ENCODE assay signal across 22 cellular contexts in the genomic region with DNA sequence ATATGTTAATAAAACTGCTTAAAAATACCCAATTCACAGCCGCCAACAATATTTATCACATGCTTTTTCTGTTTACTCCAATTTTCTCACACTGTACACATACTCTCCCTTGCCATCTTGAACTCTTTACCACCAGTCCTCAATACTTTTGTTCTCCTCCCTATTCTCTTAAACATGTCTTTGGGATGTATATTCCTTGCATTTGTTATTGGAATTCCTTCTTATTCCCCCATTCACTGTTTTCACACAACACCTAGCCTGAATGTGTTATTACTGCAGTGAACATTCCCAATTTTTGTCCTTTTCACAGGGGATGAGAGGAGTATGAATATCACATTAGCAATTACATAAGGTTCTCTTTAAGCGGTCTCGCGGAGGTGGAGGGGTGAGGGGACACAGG.
A peak's percentile ranks its signal among the peaks of the same experiment; 100 is the strongest.
DNase-seq lines count a peak whose midpoint lies in the region; ATAC-seq and TF ChIP-seq lines count a peak whose summit lies in the region.
"Had no signal": no experiment of that assay in that cellular context is flagged by ENCODE, and none has a peak within 500 bp of the region (broad histone marks: within the 10 kb centered on the region; RNA-seq: fewer than 3 reads in every experiment).

No MANE protein-coding gene starts in this region.

- no peak for ATAC-seq in gastrocnemius medialis
- ATAC-seq in activated CD4-positive, CD25-positive, alpha-beta regulatory T cell treated with anti-CD3 and anti-CD28 coated beads, Interleukin-2, amount 50 U/mL, for 24 hours = no peak
- ATAC-seq: A549, GM23338 had no signal

- peak overlapping the region; percentile 2 for H3K27ac Mint-ChIP-seq in T-helper 1 cell treated with Interleukin-12 subunit alpha and Interleukin-12 subunit beta and Interleukin-4 antibody, amounts not matched to agents 30 μg/mL and 1 μg/mL, for 36 hours
- H3K27ac Mint-ChIP-seq in activated naive CD8-positive, alpha-beta T cell treated with anti-CD3 and anti-CD28 coated beads for 36 hours = peak overlapping the region; percentile 2
- H3K27ac Mint-ChIP-seq: GM23338, HFFc6 had no signal

- H3K36me3 ChIP-seq in gastrocnemius medialis = peaks cover 0 to 28% of the 10 kb centered on the region in 2 donors
- H3K36me3 ChIP-seq: BE2C had no signal

- TF ChIP-seq POLR2A in gastrocnemius medialis (IDR thresholded peaks at IDR 0.05) = no peak

- DNase-seq in T-helper 1 cell = no peak
- no peak for DNase-seq in activated naive CD8-positive, alpha-beta T cell treated with anti-CD3 and anti-CD28 coated beads for 36 hours
- no peak for DNase-seq in gastrocnemius medialis
- no peak for DNase-seq in stimulated activated CD4-positive, alpha-beta T cell treated with anti-CD3 and anti-CD28 coated beads, Interleukin-4, amount 100 ng/mL, for 24 hours
- DNase-seq: ACHN; AML-193; BE2C; Calu3; CD4-positive, alpha-beta memory T cell; COR-L47; DMS53; DMS79 treated with DMSO at 0.1 percent for 48 hours; GF-D8; H9; HFFc6 had no signal

- H3K4me3 ChIP-seq in gastrocnemius medialis = no peak overlapping the region
- H3K4me3 ChIP-seq: A549; BLaER1 treated with 17β-estradiol and CSF1 and Interleukin-3, amounts not matched to agents 10 nM and 100 nM; GM23338 had no signal

- H3K27ac ChIP-seq in gastrocnemius medialis = peak overlapping the region in 3 of 4 donors; percentile 50 to 70 (median 67)
- H3K27ac ChIP-seq: 22Rv1; A549; BLaER1 treated with 17β-estradiol and CSF1 and Interleukin-3, amounts not matched to agents 10 nM and 100 nM had no signal

- H3K9me3 ChIP-seq in gastrocnemius medialis = no peaks in the 10 kb centered on the region
- H3K9me3 ChIP-seq: A549, BE2C had no signal

- no peak for TF ChIP-seq CTCF in gastrocnemius medialis (IDR thresholded peaks at IDR 0.05 in 4 of 5, conservative IDR thresholded peaks at IDR 0.05 in 1 of 5)

- no peaks in the 10 kb centered on the region for H3K27me3 ChIP-seq in gastrocnemius medialis
- H3K27me3 ChIP-seq: BE2C; BLaER1 treated with 17β-estradiol and CSF1 and Interleukin-3, amounts not matched to agents 10 nM and 100 nM had no signal

- in situ Hi-C loops in gastrocnemius medialis (cut with MboI; ENCODE audit: low sequenced_read_pairs in 4 of 4) = no loop called here

- H3K9me3 Mint-ChIP-seq in T-helper 1 cell treated with Interleukin-12 subunit alpha and Interleukin-12 subunit beta and Interleukin-4 antibody, amounts not matched to agents 30 μg/mL and 1 μg/mL, for 36 hours = no peaks in the 10 kb centered on the region
- H3K9me3 Mint-ChIP-seq in activated naive CD8-positive, alpha-beta T cell treated with anti-CD3 and anti-CD28 coated beads for 36 hours = no peaks in the 10 kb centered on the region
- H3K9me3 Mint-ChIP-seq: CD4-positive, alpha-beta memory T cell; GM23338; H9; HFFc6 had no signal

- H3K36me3 Mint-ChIP-seq in T-helper 1 cell treated with Interleukin-12 subunit alpha and Interleukin-12 subunit beta and Interleukin-4 antibody, amounts not matched to agents 30 μg/mL and 1 μg/mL, for 36 hours (ENCODE audit: low read depth) = peaks cover 39% of the 10 kb centered on the region
- peaks cover 58% of the 10 kb centered on the region for H3K36me3 Mint-ChIP-seq in activated naive CD8-positive, alpha-beta T cell treated with anti-CD3 and anti-CD28 coated beads for 36 hours

- H3K4me1 ChIP-seq in gastrocnemius medialis = peaks cover 6 to 8% of the 10 kb centered on the region in 2 donors
- H3K4me1 ChIP-seq: A549; BE2C; BLaER1 treated with 17β-estradiol and CSF1 and Interleukin-3, amounts not matched to agents 10 nM and 100 nM had no signal

- H3K27me3 Mint-ChIP-seq in T-helper 1 cell treated with Interleukin-12 subunit alpha and Interleukin-12 subunit beta and Interleukin-4 antibody, amounts not matched to agents 30 μg/mL and 1 μg/mL, for 36 hours (ENCODE audit: low read depth) = no peaks in the 10 kb centered on the region
- H3K27me3 Mint-ChIP-seq in activated naive CD8-positive, alpha-beta T cell treated with anti-CD3 and anti-CD28 coated beads for 36 hours = no peaks in the 10 kb centered on the region
- H3K27me3 Mint-ChIP-seq: CD4-positive, alpha-beta memory T cell had no signal

- peaks cover 2% of the 10 kb centered on the region for H3K4me1 Mint-ChIP-seq in T-helper 1 cell treated with Interleukin-12 subunit alpha and Interleukin-12 subunit beta and Interleukin-4 antibody, amounts not matched to agents 30 μg/mL and 1 μg/mL, for 36 hours (ENCODE audit: low read depth)
- no peaks in the 10 kb centered on the region for H3K4me1 Mint-ChIP-seq in activated naive CD8-positive, alpha-beta T cell treated with anti-CD3 and anti-CD28 coated beads for 36 hours
- H3K4me1 Mint-ChIP-seq: CD14-positive monocyte had no signal

- intact Hi-C loops in gastrocnemius medialis (cut with DNase I; ENCODE audit: low total_unique reads) = loop anchor here (5.0 kb wide), 1 partner anchor 96 kb away; the partner anchor contains the start of gene USP34

- H3K4me3 Mint-ChIP-seq in T-helper 1 cell treated with Interleukin-12 subunit alpha and Interleukin-12 subunit beta and Interleukin-4 antibody, amounts not matched to agents 30 μg/mL and 1 μg/mL, for 36 hours = no peak overlapping the region
- no peak overlapping the region for H3K4me3 Mint-ChIP-seq in activated naive CD8-positive, alpha-beta T cell treated with anti-CD3 and anti-CD28 coated beads for 36 hours
- H3K4me3 Mint-ChIP-seq: CD14-positive monocyte, GM23338, H9, HFFc6 had no signal
